In genomic region chr6:152482289-152482688, GRCh38 we compare ENCODE assay signal across 38 cellular contexts.
"Had no signal": no experiment of that assay in that cellular context is flagged by ENCODE, and none has a peak within 500 bp of the region (broad histone marks: within the 10 kb centered on the region; RNA-seq: fewer than 3 reads in every experiment).

No MANE protein-coding gene starts in this region.

- H3K36me3 Mint-ChIP-seq: activated CD4-positive, alpha-beta memory T cell treated with anti-CD3 and anti-CD28 coated beads for 36 hours; activated naive CD4-positive, alpha-beta T cell treated with anti-CD3 and anti-CD28 coated beads, Interleukin-2, amount 10 ng/mL, durations not matched to agents 7 days and 5 days; activated naive CD4-positive, alpha-beta T cell treated with anti-CD3 and anti-CD28 coated beads, Interleukin-2, amount 50 U/mL, for 24 hours; activated naive CD8-positive, alpha-beta T cell; activated naive CD8-positive, alpha-beta T cell treated with anti-CD3 and anti-CD28 coated beads, Interleukin-2, amount 10 ng/mL, durations not matched to agents 7 days and 5 days; brain had no signal

- H3K9me3 Mint-ChIP-seq: activated B cell treated with CpG ODN at 0.5 μM for 24 hours; activated CD4-positive, alpha-beta memory T cell treated with anti-CD3 and anti-CD28 coated beads for 36 hours; activated CD4-positive, alpha-beta T cell treated with anti-CD3 and anti-CD28 coated beads, Interleukin-2, amount 10 ng/mL, durations not matched to agents 24 days and 14 days; activated CD8-positive, alpha-beta T cell treated with anti-CD3 and anti-CD28 coated beads for 36 hours; activated naive CD4-positive, alpha-beta T cell treated with anti-CD3 and anti-CD28 coated beads, Interleukin-2, amount 10 ng/mL, durations not matched to agents 7 days and 5 days; activated naive CD4-positive, alpha-beta T cell treated with anti-CD3 and anti-CD28 coated beads, Interleukin-2, amount 50 U/mL, for 24 hours; activated naive CD8-positive, alpha-beta T cell treated with anti-CD3 and anti-CD28 coated beads, Interleukin-2, amount 10 ng/mL, durations not matched to agents 7 days and 5 days; activated naive CD8-positive, alpha-beta T cell treated with anti-CD3 and anti-CD28 coated beads, Interleukin-2, amount 50 U/mL, for 24 hours; activated T-cell treated with anti-CD3 and anti-CD28 coated beads, Interleukin-2, amount 50 U/mL, for 4 hours; activated T-cell treated with anti-CD3 and anti-CD28 coated beads, Interleukin-2, amount 50 U/mL, for 72 hours; activated T-helper 2 cell treated with anti-CD3 and anti-CD28 coated beads, Interferon-gamma antibody, Interleukin-2, Interleukin-4, amounts not matched to agents 10 μg/mL and 5 μg/mL and 100 μg/mL, durations not matched to agents 14 hours and 24 hours and 36 hours; brain; central memory CD8-positive, alpha-beta T cell; T-helper 1 cell treated with Interleukin-12 subunit alpha and Interleukin-12 subunit beta and Interleukin-4 antibody, amounts not matched to agents 30 μg/mL and 1 μg/mL, for 36 hours; T-helper 2 cell treated with Interferon-gamma antibody and Interleukin-4, amounts not matched to agents 5 μg/mL and 100 μg/mL, for 36 hours had no signal

- H3K4me3 Mint-ChIP-seq: activated B cell treated with CpG ODN at 0.5 μM for 24 hours; activated CD4-positive, alpha-beta memory T cell treated with anti-CD3 and anti-CD28 coated beads for 36 hours; activated CD4-positive, alpha-beta T cell treated with anti-CD3 and anti-CD28 coated beads, Interleukin-2, amount 10 ng/mL, durations not matched to agents 24 days and 14 days; activated CD8-positive, alpha-beta T cell treated with anti-CD3 and anti-CD28 coated beads for 36 hours; activated naive CD4-positive, alpha-beta T cell treated with anti-CD3 and anti-CD28 coated beads, Interleukin-2, amount 10 ng/mL, durations not matched to agents 7 days and 5 days; activated naive CD4-positive, alpha-beta T cell treated with anti-CD3 and anti-CD28 coated beads, Interleukin-2, amount 50 U/mL, for 24 hours; activated naive CD8-positive, alpha-beta T cell; activated naive CD8-positive, alpha-beta T cell treated with anti-CD3 and anti-CD28 coated beads, Interleukin-2, amount 10 ng/mL, durations not matched to agents 7 days and 5 days; activated naive CD8-positive, alpha-beta T cell treated with anti-CD3 and anti-CD28 coated beads, Interleukin-2, amount 50 U/mL, for 24 hours; activated T-cell treated with anti-CD3 and anti-CD28 coated beads, Interleukin-2, amount 50 U/mL, for 4 hours; activated T-cell treated with anti-CD3 and anti-CD28 coated beads, Interleukin-2, amount 50 U/mL, for 72 hours; brain; central memory CD8-positive, alpha-beta T cell; T-helper 1 cell treated with Interleukin-12 subunit alpha and Interleukin-12 subunit beta and Interleukin-4 antibody, amounts not matched to agents 30 μg/mL and 1 μg/mL, for 36 hours; T-helper 2 cell treated with Interferon-gamma antibody and Interleukin-4, amounts not matched to agents 5 μg/mL and 100 μg/mL, for 36 hours had no signal

- H3K4me1 Mint-ChIP-seq: activated B cell treated with CpG ODN at 0.5 μM for 24 hours; activated naive CD4-positive, alpha-beta T cell treated with anti-CD3 and anti-CD28 coated beads, Interleukin-2, amount 10 ng/mL, durations not matched to agents 7 days and 5 days; activated naive CD4-positive, alpha-beta T cell treated with anti-CD3 and anti-CD28 coated beads, Interleukin-2, amount 50 U/mL, for 24 hours; activated naive CD8-positive, alpha-beta T cell treated with anti-CD3 and anti-CD28 coated beads, Interleukin-2, amount 50 U/mL, for 24 hours; brain; central memory CD8-positive, alpha-beta T cell had no signal

- H3K36me3 ChIP-seq: ascending aorta, cardiac muscle cell had no signal

- H3K27ac Mint-ChIP-seq: activated B cell treated with CpG ODN at 0.5 μM for 24 hours; activated CD4-positive, alpha-beta memory T cell treated with anti-CD3 and anti-CD28 coated beads for 36 hours; activated CD4-positive, alpha-beta T cell treated with anti-CD3 and anti-CD28 coated beads, Interleukin-2, amount 10 ng/mL, durations not matched to agents 24 days and 14 days; activated CD8-positive, alpha-beta T cell treated with anti-CD3 and anti-CD28 coated beads for 36 hours; activated naive CD4-positive, alpha-beta T cell treated with anti-CD3 and anti-CD28 coated beads, Interleukin-2, amount 10 ng/mL, durations not matched to agents 7 days and 5 days; activated naive CD4-positive, alpha-beta T cell treated with anti-CD3 and anti-CD28 coated beads, Interleukin-2, amount 50 U/mL, for 24 hours; activated naive CD8-positive, alpha-beta T cell; activated naive CD8-positive, alpha-beta T cell treated with anti-CD3 and anti-CD28 coated beads, Interleukin-2, amount 10 ng/mL, durations not matched to agents 7 days and 5 days; activated naive CD8-positive, alpha-beta T cell treated with anti-CD3 and anti-CD28 coated beads, Interleukin-2, amount 50 U/mL, for 24 hours; activated T-cell treated with anti-CD3 and anti-CD28 coated beads, Interleukin-2, amount 50 U/mL, for 72 hours; activated T-helper 2 cell treated with anti-CD3 and anti-CD28 coated beads, Interferon-gamma antibody, Interleukin-2, Interleukin-4, amounts not matched to agents 10 μg/mL and 5 μg/mL and 100 μg/mL, durations not matched to agents 14 hours and 24 hours and 36 hours; brain; T-helper 1 cell treated with Interleukin-12 subunit alpha and Interleukin-12 subunit beta and Interleukin-4 antibody, amounts not matched to agents 30 μg/mL and 1 μg/mL, for 36 hours; T-helper 2 cell treated with Interferon-gamma antibody and Interleukin-4, amounts not matched to agents 5 μg/mL and 100 μg/mL, for 36 hours had no signal

- ATAC-seq: activated CD8-positive, alpha-beta T cell treated with anti-CD3 and anti-CD28 coated beads for 36 hours; activated naive CD8-positive, alpha-beta T cell treated with anti-CD3 and anti-CD28 coated beads, Interleukin-2, amount 50 U/mL, for 24 hours; activated T-cell treated with anti-CD3 and anti-CD28 coated beads, Interleukin-2, amount 50 U/mL, for 4 hours; activated T-cell treated with anti-CD3 and anti-CD28 coated beads, Interleukin-2, amount 50 U/mL, for 72 hours had no signal

- H3K9me3 ChIP-seq: ascending aorta had no signal

- H3K27ac ChIP-seq: ascending aorta, cardiac muscle cell, VCaP had no signal

- H3K27me3 ChIP-seq: ascending aorta, cardiac muscle cell had no signal

- FAIRE-seq: bronchial epithelial cell, TTC549 had no signal

- DNase-seq: activated B cell treated with CpG ODN at 0.5 μM for 24 hours; activated CD4-positive, alpha-beta memory T cell treated with anti-CD3 and anti-CD28 coated beads for 36 hours; activated CD4-positive, alpha-beta T cell treated with anti-CD3 and anti-CD28 coated beads for 4 hours; activated CD4-positive, alpha-beta T cell treated with anti-CD3 and anti-CD28 coated beads, Interleukin-2, amount 10 ng/mL, durations not matched to agents 24 days and 14 days; activated CD4-positive, alpha-beta T cell treated with anti-CD3 and anti-CD28 coated beads, Interleukin-2, amount 50 U/mL, for 1 hour; activated CD4-positive, alpha-beta T cell treated with anti-CD3 and anti-CD28 coated beads, Interleukin-2, amount 50 U/mL, for 4 hours; activated CD4-positive, CD25-positive, alpha-beta regulatory T cell treated with anti-CD3 and anti-CD28 coated beads, Interleukin-2, amount 50 U/mL, for 72 hours; activated CD8-positive, alpha-beta memory T cell treated with anti-CD3 and anti-CD28 coated beads, Interleukin-2, amount 50 U/mL, for 4 hours; activated CD8-positive, alpha-beta T cell treated with anti-CD3 and anti-CD28 coated beads for 36 hours; activated effector memory CD4-positive, alpha-beta T cell treated with Interleukin-2 at 50 U/mL for 16 hours; activated gamma-delta T cell; activated naive CD4-positive, alpha-beta T cell treated with anti-CD3 and anti-CD28 coated beads, Interleukin-2, amount 10 ng/mL, durations not matched to agents 7 days and 5 days; activated naive CD4-positive, alpha-beta T cell treated with Interleukin-2 at 50 U/mL for 16 hours; activated naive CD8-positive, alpha-beta T cell treated with anti-CD3 and anti-CD28 coated beads, Interleukin-2, amount 10 ng/mL, durations not matched to agents 7 days and 5 days; activated naive CD8-positive, alpha-beta T cell treated with anti-CD3 and anti-CD28 coated beads, Interleukin-2, amount 50 U/mL, for 24 hours; activated T-cell treated with anti-CD3 and anti-CD28 coated beads for 4 hours; activated T-cell treated with anti-CD3 and anti-CD28 coated beads, Interleukin-2, amount 50 U/mL, for 1 hour; activated T-cell treated with anti-CD3 and anti-CD28 coated beads, Interleukin-2, amount 50 U/mL, for 4 hours; activated T-cell treated with anti-CD3 and anti-CD28 coated beads, Interleukin-2, amount 50 U/mL, for 72 hours; amygdala; anterior cingulate cortex; caudate nucleus; cerebellar nuclear complex; T-helper 1 cell; T-helper 2 cell; T-helper 9 cell had no signal

- H3K27me3 Mint-ChIP-seq: activated B cell treated with CpG ODN at 0.5 μM for 24 hours; activated CD4-positive, alpha-beta memory T cell treated with anti-CD3 and anti-CD28 coated beads for 36 hours; activated naive CD4-positive, alpha-beta T cell treated with anti-CD3 and anti-CD28 coated beads, Interleukin-2, amount 10 ng/mL, durations not matched to agents 7 days and 5 days; activated naive CD8-positive, alpha-beta T cell; activated naive CD8-positive, alpha-beta T cell treated with anti-CD3 and anti-CD28 coated beads, Interleukin-2, amount 50 U/mL, for 24 hours; brain; central memory CD8-positive, alpha-beta T cell had no signal

- H3K4me3 ChIP-seq: ascending aorta, cardiac muscle cell had no signal
